ENCODE assay signal across 16 cellular contexts in genomic region chr4:7336067-7336569, GRCh38.
A peak's percentile ranks its signal among the peaks of the same experiment; 100 is the strongest.
DNase-seq lines count a peak whose midpoint lies in the region; ATAC-seq, FAIRE-seq and TF ChIP-seq lines count a peak whose summit lies in the region.
"Had no signal": no experiment of that assay in that cellular context is flagged by ENCODE, and none has a peak within 500 bp of the region (broad histone marks: within the 10 kb centered on the region; RNA-seq: fewer than 3 reads in every experiment).

No MANE protein-coding gene starts in this region.

- no peak overlapping the region for H3K4me3 ChIP-seq in RWPE2 (ENCODE audit: severe bottlenecking)
- H3K4me3 ChIP-seq: HAP-1, MG63 had no signal

- no peak overlapping the region for H2AK5ac ChIP-seq in H9 (ENCODE audit: insufficient read length, low read length)

- peaks cover 2% of the 10 kb centered on the region for H3K23me2 ChIP-seq in H9 (ENCODE audit: insufficient read length, low read depth, low read length, poor library complexity, severe bottlenecking)

- no peak overlapping the region for H3T11ph ChIP-seq in H9 (ENCODE audit: low read length)

- no peak overlapping the region for H3K14ac ChIP-seq in H9 (ENCODE audit: insufficient read depth, low read length)

- DNase-seq in H9 = no peak
- no peak for DNase-seq in RWPE2 (ENCODE audit: low spot score)
- no peak for DNase-seq in endothelial cell (ENCODE audit: low spot score)
- DNase-seq in GM12891 (ENCODE audit: insufficient read length, low spot score) = no peak
- no peak for DNase-seq in NCI-H2081 (lab: John Stamatoyannopoulos, UW)
- no peak for DNase-seq in T-cell
- DNase-seq: NCI-H1048, NCI-H1436 treated with DMSO at 0.1 percent for 48 hours, NCI-H2171, NCI-H446, NCI-H748 treated with DMSO at 0.1 percent for 48 hours had no signal

- H3K36me3 ChIP-seq in RWPE2 (ENCODE audit: low read depth) = no peaks in the 10 kb centered on the region
- H3K36me3 ChIP-seq: HAP-1, MG63 had no signal

- peaks cover 13% of the 10 kb centered on the region for H3K27me3 Mint-ChIP-seq in H9 (ENCODE audit: low read depth)
- H3K27me3 Mint-ChIP-seq in endothelial cell (ENCODE audit: unreplicated experiment) = peaks cover 10% of the 10 kb centered on the region
- peaks cover 0 to 2% of the 10 kb centered on the region in 2 donors for H3K27me3 Mint-ChIP-seq in T-cell

- H3K27ac Mint-ChIP-seq in H9 (no peak overlapping the region), endothelial cell (ENCODE audit: unreplicated experiment) (no peak overlapping the region), T-cell (no peak overlapping the region)

- TF ChIP-seq POLR2A in GM12891 (IDR thresholded peaks at IDR 0.05; ENCODE audit: low read depth, low read length) = no peak

- H3K27me3 ChIP-seq in H9 (ENCODE audit: insufficient read depth, low read length) = no peaks in the 10 kb centered on the region
- H3K27me3 ChIP-seq in RWPE2 (ENCODE audit: insufficient read depth, poor library complexity, severe bottlenecking) = no peaks in the 10 kb centered on the region
- H3K27me3 ChIP-seq: MG63 had no signal

- H3K79me2 ChIP-seq in H9 (ENCODE audit: insufficient read depth, low read length) = no peaks in the 10 kb centered on the region

- no peak overlapping the region for H2BK5ac ChIP-seq in H9 (ENCODE audit: insufficient read length, low read length)

- no peak overlapping the region for H3K18ac ChIP-seq in H9 (ENCODE audit: insufficient read length, low read depth, low read length)

- H3K4me3 Mint-ChIP-seq in H9 (no peak overlapping the region), endothelial cell (ENCODE audit: unreplicated experiment) (no peak overlapping the region), T-cell (no peak overlapping the region)

- no peak overlapping the region for H2BK20ac ChIP-seq in H9 (ENCODE audit: low read depth, low read length, poor library complexity, severe bottlenecking)

- H3K27ac ChIP-seq in 22Rv1 (no peak overlapping the region), H9 (ENCODE audit: insufficient read length, low read depth, low read length) (no peak overlapping the region), RWPE2 (ENCODE audit: poor library complexity, severe bottlenecking) (no peak overlapping the region)
- H3K27ac ChIP-seq: C4-2B, HL-60 had no signal

- H3K79me1 ChIP-seq in H9 (ENCODE audit: insufficient read depth, low read depth, low read length, poor library complexity, severe bottlenecking) = no peaks in the 10 kb centered on the region

- no peak overlapping the region for H3K56ac ChIP-seq in H9 (ENCODE audit: insufficient read length, low read depth, low read length)

- H2BK12ac ChIP-seq in H9 (ENCODE audit: insufficient read length, low read depth, low read length) = no peak overlapping the region

- H3K36me3 Mint-ChIP-seq in H9 (ENCODE audit: insufficient read depth in 1 of 3, low read depth in 3 of 3) = no peaks in the 10 kb centered on the region; a peak in 1 of 7 replicates
- peaks cover 5% of the 10 kb centered on the region for H3K36me3 Mint-ChIP-seq in endothelial cell (ENCODE audit: low read depth, unreplicated experiment)
- H3K36me3 Mint-ChIP-seq in T-cell = no peaks in the 10 kb centered on the region

- no peak overlapping the region for H3K4me2 ChIP-seq in H9 (ENCODE audit: insufficient read depth, insufficient read length, low read length)

- CTCF ChIA-PET in T-cell (lab: Charles Lee) = no interaction called here

- no peak overlapping the region for H3K4ac ChIP-seq in H9 (ENCODE audit: low read depth, low read length)

- TF ChIP-seq CTCF in 22Rv1 (IDR thresholded peaks at IDR 0.05) = peak; percentile 29
- peak; percentile 1; the same call in 1 of the 3 replicates for TF ChIP-seq CTCF in H9 (conservative IDR thresholded peaks at IDR 0.05)
- peak; percentile 30 for TF ChIP-seq CTCF in RWPE2 (IDR thresholded peaks at IDR 0.05; ENCODE audit: poor library complexity, severe bottlenecking)
- peak; percentile 10 for TF ChIP-seq CTCF in endothelial cell (IDR thresholded peaks at IDR 0.05; ENCODE audit: unreplicated experiment)

- ATAC-seq in RWPE2 (ENCODE audit: low read depth) (no peak), T-cell (replicated peaks in 1 of 4) (no peak)

- H3K9ac ChIP-seq in H9 (ENCODE audit: extremely low read depth, insufficient read length, low read length) = no peak overlapping the region

- H2AFZ ChIP-seq in H9 (ENCODE audit: low read length) = no peak overlapping the region

- peaks cover 4 to 5% of the 10 kb centered on the region in 2 experiments; a peak in 3 of 5 replicates for H3K9me3 Mint-ChIP-seq in H9
- H3K9me3 Mint-ChIP-seq in endothelial cell (ENCODE audit: unreplicated experiment) = peaks cover 5% of the 10 kb centered on the region
- peaks cover 0 to 4% (median 0%) of the 10 kb centered on the region in 3 donors for H3K9me3 Mint-ChIP-seq in T-cell

- FAIRE-seq in GM12891 (lab: Jason Lieb, UNC) = no peak

- WGBS in H9 (ENCODE audit: extremely low coverage, insufficient read length, low lambda C conversion rate) = no CpG with 5 or more reads among the region's 17 CpGs

- no peak overlapping the region for H4K91ac ChIP-seq in H9 (ENCODE audit: insufficient read length, low read depth, low read length)

- H3K4me1 ChIP-seq in H9 (ENCODE audit: insufficient read depth, low read length) (no peaks in the 10 kb centered on the region), RWPE2 (ENCODE audit: insufficient read depth, poor library complexity, severe bottlenecking) (no peaks in the 10 kb centered on the region)
- H3K4me1 ChIP-seq: HAP-1 had no signal

- H4K20me1 ChIP-seq in H9 (ENCODE audit: control insufficient read depth, insufficient read depth, insufficient read length) = no peaks in the 10 kb centered on the region

- POLR2A ChIA-PET in T-cell (lab: Charles Lee) = no interaction called here

- no peak overlapping the region for H2BK15ac ChIP-seq in H9 (ENCODE audit: low read depth, low read length)

- H4K8ac ChIP-seq in H9 (replicated peaks; ENCODE audit: insufficient read length, low read depth, low read length) = no peak overlapping the region

- H3K9me3 ChIP-seq in H9 (ENCODE audit: control insufficient read depth, low read depth, low read length) (no peaks in the 10 kb centered on the region), RWPE2 (ENCODE audit: severe bottlenecking) (no peaks in the 10 kb centered on the region)
- H3K9me3 ChIP-seq: HAP-1, MG63 had no signal

- H3K4me1 Mint-ChIP-seq in H9 (peaks cover 6 to 29% of the 10 kb centered on the region in 2 experiments), endothelial cell (ENCODE audit: unreplicated experiment) (peaks cover 3% of the 10 kb centered on the region), T-cell (no peaks in the 10 kb centered on the region)

- no peak overlapping the region for H2BK120ac ChIP-seq in H9 (ENCODE audit: low read depth, low read length, poor library complexity, severe bottlenecking)

- no peak overlapping the region for H3K23ac ChIP-seq in H9 (ENCODE audit: insufficient read length, low read depth, low read length)

- H4K5ac ChIP-seq in H9 (ENCODE audit: insufficient read length, low read depth, low read length) = no peak overlapping the region

TF ChIP-seq in GM12891, 5 proteins besides CTCF, POLR2A, EP300 and RAD21:
- TF ChIP-seq TAF1 (IDR thresholded peaks at IDR 0.05; ENCODE audit: low read depth, low read length) (no peak), SPI1 (IDR thresholded peaks at IDR 0.05; ENCODE audit: low read depth, low read length) (no peak), POLR2AphosphoS5 (IDR thresholded peaks at IDR 0.05; ENCODE audit: low read depth, low read length) (no peak), PAX5 (IDR thresholded peaks at IDR 0.05; ENCODE audit: insufficient read depth, low read length, severe bottlenecking) (no peak)
